Comparison of ENCODE assay signal across 2 cellular contexts in the genomic region with DNA sequence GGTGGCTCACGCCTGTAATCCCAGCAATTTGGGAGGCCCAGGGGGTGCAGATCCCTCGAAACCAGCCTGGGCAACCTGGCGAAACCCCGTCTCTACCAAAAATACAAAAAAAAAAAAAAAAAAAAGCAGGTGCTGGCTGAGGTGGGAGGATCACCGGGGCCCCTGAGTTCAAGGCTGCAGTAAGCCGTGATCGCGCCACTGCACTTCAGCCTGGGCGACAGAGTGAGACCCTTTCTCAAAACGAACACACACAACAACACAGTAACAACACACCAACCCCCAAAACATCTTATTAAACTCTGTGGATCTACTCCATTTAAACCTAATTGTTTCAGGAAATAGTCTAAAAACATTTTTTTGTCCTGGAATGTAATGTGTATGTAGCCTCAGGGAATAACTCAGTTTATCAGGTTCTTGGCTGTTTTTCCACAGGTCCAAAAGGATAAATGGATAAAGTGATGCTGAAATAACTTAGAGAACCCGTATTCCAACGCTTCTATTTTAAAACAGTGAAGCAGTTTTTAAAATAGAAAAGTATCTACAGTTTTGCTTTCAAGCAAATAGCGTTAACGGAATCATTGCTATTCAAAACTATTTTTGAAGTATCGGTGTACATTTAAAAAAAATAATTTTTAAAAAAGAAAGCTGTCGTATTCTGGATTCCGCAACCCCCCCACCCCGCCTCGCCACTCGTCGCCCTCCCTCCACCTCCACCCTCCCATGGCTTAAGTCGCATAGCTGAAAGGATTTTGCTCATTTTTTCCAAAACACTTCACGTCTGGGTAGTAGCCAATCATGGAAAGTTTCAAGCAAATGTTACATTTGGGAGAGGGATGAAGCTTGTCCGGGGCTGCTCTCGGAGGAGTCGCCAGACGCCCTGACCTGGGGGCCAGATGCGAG.
A peak's percentile ranks its signal among the peaks of the same experiment; 100 is the strongest.
TF ChIP-seq lines count a peak whose summit lies in the region.

No MANE protein-coding gene starts in this region.

TF ChIP-seq in K562, 482 proteins besides CTCF, POLR2A, EP300 and RAD21:
- TF ChIP-seq, protein P1, sequence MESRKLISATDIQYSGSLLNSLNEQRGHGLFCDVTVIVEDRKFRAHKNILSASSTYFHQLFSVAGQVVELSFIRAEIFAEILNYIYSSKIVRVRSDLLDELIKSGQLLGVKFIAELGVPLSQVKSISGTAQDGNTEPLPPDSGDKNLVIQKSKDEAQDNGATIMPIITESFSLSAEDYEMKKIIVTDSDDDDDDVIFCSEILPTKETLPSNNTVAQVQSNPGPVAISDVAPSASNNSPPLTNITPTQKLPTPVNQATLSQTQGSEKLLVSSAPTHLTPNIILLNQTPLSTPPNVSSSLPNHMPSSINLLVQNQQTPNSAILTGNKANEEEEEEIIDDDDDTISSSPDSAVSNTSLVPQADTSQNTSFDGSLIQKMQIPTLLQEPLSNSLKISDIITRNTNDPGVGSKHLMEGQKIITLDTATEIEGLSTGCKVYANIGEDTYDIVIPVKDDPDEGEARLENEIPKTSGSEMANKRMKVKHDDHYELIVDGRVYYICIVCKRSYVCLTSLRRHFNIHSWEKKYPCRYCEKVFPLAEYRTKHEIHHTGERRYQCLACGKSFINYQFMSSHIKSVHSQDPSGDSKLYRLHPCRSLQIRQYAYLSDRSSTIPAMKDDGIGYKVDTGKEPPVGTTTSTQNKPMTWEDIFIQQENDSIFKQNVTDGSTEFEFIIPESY (CRISPR knock-in tag; IDR thresholded peaks at IDR 0.05): peak; percentile 78
- TF ChIP-seq ZNF444 (CRISPR knock-in tag; IDR thresholded peaks at IDR 0.05) (no peak), MTA3 (IDR thresholded peaks at IDR 0.05; ENCODE audit: borderline replicate concordance) (no peak)
- TF ChIP-seq, protein P2, sequence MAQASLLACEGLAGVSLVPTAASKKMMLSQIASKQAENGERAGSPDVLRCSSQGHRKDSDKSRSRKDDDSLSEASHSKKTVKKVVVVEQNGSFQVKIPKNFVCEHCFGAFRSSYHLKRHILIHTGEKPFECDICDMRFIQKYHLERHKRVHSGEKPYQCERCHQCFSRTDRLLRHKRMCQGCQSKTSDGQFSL (CRISPR knock-in tag; IDR thresholded peaks at IDR 0.05): no peak
- TF ChIP-seq, protein P2 (tag; IDR thresholded peaks at IDR 0.05): peak in 1 of 2 experiments; percentile 58; a peak in 2 of 4 replicates

TF ChIP-seq in liver, 16 proteins besides CTCF, POLR2A, EP300 and RAD21 (continued from another document):
- TF ChIP-seq, protein P3, sequence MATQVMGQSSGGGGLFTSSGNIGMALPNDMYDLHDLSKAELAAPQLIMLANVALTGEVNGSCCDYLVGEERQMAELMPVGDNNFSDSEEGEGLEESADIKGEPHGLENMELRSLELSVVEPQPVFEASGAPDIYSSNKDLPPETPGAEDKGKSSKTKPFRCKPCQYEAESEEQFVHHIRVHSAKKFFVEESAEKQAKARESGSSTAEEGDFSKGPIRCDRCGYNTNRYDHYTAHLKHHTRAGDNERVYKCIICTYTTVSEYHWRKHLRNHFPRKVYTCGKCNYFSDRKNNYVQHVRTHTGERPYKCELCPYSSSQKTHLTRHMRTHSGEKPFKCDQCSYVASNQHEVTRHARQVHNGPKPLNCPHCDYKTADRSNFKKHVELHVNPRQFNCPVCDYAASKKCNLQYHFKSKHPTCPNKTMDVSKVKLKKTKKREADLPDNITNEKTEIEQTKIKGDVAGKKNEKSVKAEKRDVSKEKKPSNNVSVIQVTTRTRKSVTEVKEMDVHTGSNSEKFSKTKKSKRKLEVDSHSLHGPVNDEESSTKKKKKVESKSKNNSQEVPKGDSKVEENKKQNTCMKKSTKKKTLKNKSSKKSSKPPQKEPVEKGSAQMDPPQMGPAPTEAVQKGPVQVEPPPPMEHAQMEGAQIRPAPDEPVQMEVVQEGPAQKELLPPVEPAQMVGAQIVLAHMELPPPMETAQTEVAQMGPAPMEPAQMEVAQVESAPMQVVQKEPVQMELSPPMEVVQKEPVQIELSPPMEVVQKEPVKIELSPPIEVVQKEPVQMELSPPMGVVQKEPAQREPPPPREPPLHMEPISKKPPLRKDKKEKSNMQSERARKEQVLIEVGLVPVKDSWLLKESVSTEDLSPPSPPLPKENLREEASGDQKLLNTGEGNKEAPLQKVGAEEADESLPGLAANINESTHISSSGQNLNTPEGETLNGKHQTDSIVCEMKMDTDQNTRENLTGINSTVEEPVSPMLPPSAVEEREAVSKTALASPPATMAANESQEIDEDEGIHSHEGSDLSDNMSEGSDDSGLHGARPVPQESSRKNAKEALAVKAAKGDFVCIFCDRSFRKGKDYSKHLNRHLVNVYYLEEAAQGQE (IDR thresholded peaks at IDR 0.05): no peak
- TF ChIP-seq, protein P4, sequence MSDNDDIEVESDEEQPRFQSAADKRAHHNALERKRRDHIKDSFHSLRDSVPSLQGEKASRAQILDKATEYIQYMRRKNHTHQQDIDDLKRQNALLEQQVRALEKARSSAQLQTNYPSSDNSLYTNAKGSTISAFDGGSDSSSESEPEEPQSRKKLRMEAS (IDR thresholded peaks at IDR 0.05): no peak
TF ChIP-seq in liver: peak in this region for 0.
